In the genomic region with DNA sequence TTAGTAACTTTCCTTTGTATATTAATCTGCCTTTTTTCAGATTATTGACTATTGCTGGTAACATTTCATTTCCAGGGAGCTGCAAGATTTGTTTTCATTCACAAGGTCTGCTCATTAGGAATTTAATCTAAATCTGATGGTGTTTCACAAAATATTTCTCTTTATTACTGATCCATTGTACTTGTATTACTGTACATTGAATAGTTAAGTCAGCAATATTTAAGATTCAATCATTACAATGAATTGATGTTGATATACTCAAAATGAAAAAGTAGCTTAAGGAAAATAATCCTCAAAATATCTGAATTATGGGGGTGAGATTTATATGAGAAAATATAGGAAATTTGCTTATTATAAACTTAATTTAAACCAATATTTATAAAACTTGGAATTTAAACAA, we compare ENCODE assay signal across 31 cellular contexts.
"Had no signal": no experiment of that assay in that cellular context is flagged by ENCODE, and none has a peak within 500 bp of the region (broad histone marks: within the 10 kb centered on the region; RNA-seq: fewer than 3 reads in every experiment).

No MANE protein-coding gene starts in this region.

- H3K36me3 ChIP-seq: ascending aorta, cardiac muscle cell, WERI-Rb-1 had no signal

- H3K4me1 ChIP-seq: ascending aorta had no signal

- H3K27ac ChIP-seq: ascending aorta, cardiac muscle cell, WERI-Rb-1 had no signal

- ATAC-seq: activated CD4-positive, alpha-beta T cell treated with anti-CD3 and anti-CD28 coated beads for 36 hours; activated CD4-positive, CD25-positive, alpha-beta regulatory T cell treated with anti-CD3 and anti-CD28 coated beads, Interleukin-2, amount 50 U/mL, for 24 hours; activated CD8-positive, alpha-beta memory T cell treated with anti-CD3 and anti-CD28 coated beads, Interleukin-2, amount 10 ng/mL, durations not matched to agents 7 days and 5 days; activated CD8-positive, alpha-beta T cell treated with anti-CD3 and anti-CD28 coated beads, Interleukin-2, amount 10 ng/mL, durations not matched to agents 7 days and 5 days; activated naive CD8-positive, alpha-beta T cell treated with anti-CD3 and anti-CD28 coated beads, Interleukin-2, amount 50 U/mL, for 24 hours; WTC11 had no signal

- H3K27me3 ChIP-seq: ascending aorta, cardiac muscle cell had no signal

- H3K4me3 ChIP-seq: ascending aorta, cardiac muscle cell had no signal

- FAIRE-seq: bronchial epithelial cell had no signal

- DNase-seq: activated CD4-positive, alpha-beta memory T cell treated with anti-CD3 and anti-CD28 coated beads, Interleukin-2, amount 10 ng/mL, durations not matched to agents 7 days and 5 days; activated CD4-positive, alpha-beta T cell treated with anti-CD3 and anti-CD28 coated beads for 1 hour; activated CD4-positive, alpha-beta T cell treated with anti-CD3 and anti-CD28 coated beads for 36 hours; activated CD4-positive, alpha-beta T cell treated with anti-CD3 and anti-CD28 coated beads for 48 hours; activated CD4-positive, alpha-beta T cell treated with anti-CD3 and anti-CD28 coated beads, Interleukin-2, amount 10 ng/mL, durations not matched to agents 7 days and 5 days; activated CD4-positive, alpha-beta T cell treated with anti-CD3 and anti-CD28 coated beads, Interleukin-2, amount 50 U/mL, for 48 hours; activated CD4-positive, CD25-positive, alpha-beta regulatory T cell; activated CD8-positive, alpha-beta memory T cell treated with anti-CD3 and anti-CD28 coated beads for 24 hours; activated CD8-positive, alpha-beta memory T cell treated with anti-CD3 and anti-CD28 coated beads, Interleukin-2, amount 10 ng/mL, durations not matched to agents 7 days and 5 days; activated CD8-positive, alpha-beta memory T cell treated with anti-CD3 and anti-CD28 coated beads, Interleukin-2, amount 50 U/mL, for 48 hours; activated CD8-positive, alpha-beta T cell treated with anti-CD3 and anti-CD28 coated beads, Interleukin-2, amount 10 ng/mL, durations not matched to agents 7 days and 5 days; activated effector memory CD4-positive, alpha-beta T cell treated with Interleukin-2 at 50 U/mL for 16 hours; activated gamma-delta T cell; activated naive CD4-positive, alpha-beta T cell treated with anti-CD3 and anti-CD28 coated beads, Interleukin-2, amount 10 ng/mL, durations not matched to agents 7 days and 5 days; activated naive CD4-positive, alpha-beta T cell treated with Interleukin-2 at 50 U/mL for 16 hours; activated naive CD8-positive, alpha-beta T cell treated with anti-CD3 and anti-CD28 coated beads, Interleukin-2, amount 10 ng/mL, durations not matched to agents 7 days and 5 days; activated naive CD8-positive, alpha-beta T cell treated with anti-CD3 and anti-CD28 coated beads, Interleukin-2, amount 50 U/mL, for 24 hours; activated T-cell treated with anti-CD3 and anti-CD28 coated beads, Interleukin-2, amount 50 U/mL, for 24 hours; activated T-cell treated with anti-CD3 and anti-CD28 coated beads, Interleukin-2, amount 50 U/mL, for 48 hours; amygdala; anterior cingulate cortex; caudate nucleus; T-helper 1 cell; T-helper 2 cell; T-helper 9 cell; WERI-Rb-1 had no signal
